ENCODE assay signal across 9 cellular contexts in the genomic region with DNA sequence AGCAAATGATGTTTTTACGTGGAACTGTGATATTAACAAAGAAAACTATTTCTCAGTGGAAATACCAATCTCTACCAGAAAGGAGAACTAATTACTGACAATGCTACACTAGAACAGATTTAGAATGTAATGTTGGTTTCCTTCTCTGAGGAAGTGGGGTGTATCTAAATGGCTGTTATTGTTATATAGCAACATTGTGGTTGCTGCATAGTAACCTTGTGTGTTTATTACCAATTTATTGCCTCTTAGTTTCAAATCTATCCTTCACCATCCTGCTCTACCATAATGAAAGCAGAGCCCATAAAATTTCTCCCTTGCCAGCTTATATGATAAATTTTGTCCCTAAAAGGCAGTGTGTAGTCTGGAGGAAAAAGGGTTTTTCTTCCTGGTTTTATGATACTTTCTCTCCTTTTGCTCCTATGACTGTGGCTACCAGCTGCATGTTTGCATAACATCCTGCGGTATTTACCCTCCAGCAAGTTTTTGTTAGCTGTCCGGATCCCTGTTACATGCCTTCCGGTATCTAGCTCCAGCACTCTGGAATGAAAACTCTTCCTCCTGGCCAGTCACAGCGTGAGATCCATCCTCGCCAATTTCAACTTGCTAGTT. TPM values are rescaled to one million over a fixed set of nuclear protein-coding genes. Genes with fewer than 3 reads are reported as not detected.
DNase-seq lines count a peak whose midpoint lies in the region; ATAC-seq, FAIRE-seq and TF ChIP-seq lines count a peak whose summit lies in the region.
"Had no signal": no experiment of that assay in that cellular context is flagged by ENCODE, and none has a peak within 500 bp of the region (broad histone marks: within the 10 kb centered on the region; RNA-seq: fewer than 3 reads in every experiment).

No MANE protein-coding gene starts in this region.

- H3K9me3 ChIP-seq in GM12878 (replicated peaks; ENCODE audit: control insufficient read depth, insufficient read depth, low read length), result no peaks in the 10 kb centered on the region; the same call in 2 of the 3 replicates
- H3K9me3 ChIP-seq in lung (ENCODE audit: control insufficient read depth in 2 of 2, insufficient read depth in 1 of 2, low read length in 1 of 2), result no peaks in the 10 kb centered on the region

- RAD21 ChIA-PET in GM12878 (lab: Charles Lee; ENCODE audit: unreplicated experiment), result interaction anchor here (6.7 kb wide), 1 partner anchor 30 kb away, joined by 75 read pairs; no protein-coding TSS in a partner anchor

- H3K4me1 ChIP-seq in GM12878 (ENCODE audit: control insufficient read depth, insufficient read depth, low read length) (peaks cover 9% of the 10 kb centered on the region; the same call in 1 of the 2 replicates), lung (ENCODE audit: control insufficient read depth in 2 of 2, insufficient read depth in 2 of 2, low read length in 2 of 2) (peaks cover 0 to 1% of the 10 kb centered on the region in 2 donors)

- WGBS in GM12878 (ENCODE audit: insufficient coverage, insufficient replicate concordance, low lambda C conversion rate, missing lambda C conversion rate), result 20% methylated on average over 6 of the region's 6 CpGs
- WGBS in lung, 2 donors, result 10 to 17% methylated on average over 6 of the region's 6 CpGs

- SMC1A ChIA-PET in GM12878 (lab: Charles Lee; ENCODE audit: uncharacterized antibody, unreplicated experiment), result interaction anchor here (1.0 to 4.1 kb wide), 3 partner anchors 10 to 30 kb away, joined by 4 to 41 read pairs (median 5); no protein-coding TSS in a partner anchor

- H3K4me3 ChIP-seq in HFF-Myc (replicated peaks; ENCODE audit: low read depth, low read length), result no peak overlapping the region
- no peak overlapping the region for H3K4me3 ChIP-seq in GM12878
- H3K4me3 ChIP-seq in lung, result no peak overlapping the region

- H3K4me2 ChIP-seq in GM12878 (ENCODE audit: control insufficient read depth, insufficient read depth), result peak overlapping the region; percentile 56

- intact Hi-C loops in GM12878 (cut with micrococcal nuclease; ENCODE audit: unreplicated experiment), result loop anchor here (1.0 to 10.0 kb wide), 2 partner anchors 31 to 279 kb away; a partner anchor contains a TSS

- FAIRE-seq in GM12878 (lab: Jason Lieb, UNC), result peak; percentile 72

- CTCF ChIA-PET in GM12878 (lab: Yijun Ruan, JAX), result interaction anchor here (1.5 to 2.0 kb wide), 3 partner anchors 16 to 31 kb away, joined by 5 to 7 read pairs (median 6); no protein-coding TSS in a partner anchor

- H2AFZ ChIP-seq in GM12878 (ENCODE audit: control insufficient read depth, low read depth, low read length), result peak overlapping the region; percentile 59

- H4K20me1 ChIP-seq in GM12878 (ENCODE audit: control insufficient read depth, insufficient read depth), result no peaks in the 10 kb centered on the region

- no peak for TF ChIP-seq POLR2A in GM12878 (IDR thresholded peaks at IDR 0.05; ENCODE audit: low read depth, low read length)

- no peaks in the 10 kb centered on the region for H3K79me2 ChIP-seq in GM12878 (ENCODE audit: control insufficient read depth, insufficient read depth, low read length)

- in situ Hi-C loops in GM13977 (cut with MboI; ENCODE audit: low pct_unique_long_range_greater_than_20kb, low sequenced_read_pairs, unreplicated experiment) (no loop called here), GM12878 (cut with MboI) (no loop called here)

- no TSS peak for BruUV-seq in GM12878 (replicated peaks; lab: Mats Ljungman, UMichigan)

- TF ChIP-seq EP300 in GM12878 (IDR thresholded peaks at IDR 0.05; ENCODE audit: borderline replicate concordance in 1 of 2, control insufficient read depth in 1 of 2, low read depth in 2 of 2, low read length in 2 of 2), result peak; percentile 91 to 95

- POLR2A ChIA-PET in GM12878 (lab: Charles Lee), result interaction anchor here (3.2 kb wide), 1 partner anchor 30 kb away, joined by 20 read pairs; no protein-coding TSS in a partner anchor

- ATAC-seq in GM12878 (peak; percentile 83), lung (ENCODE audit: insufficient read depth, low FRiP score) (peak; percentile 43)

- TF ChIP-seq RAD21 in GM12878 (IDR thresholded peaks at IDR 0.05; ENCODE audit: insufficient read depth, low read depth, low read length), result no peak

- H3K36me3 ChIP-seq in GM12878 (ENCODE audit: control insufficient read depth in 2 of 2, insufficient read depth in 2 of 2, low read length in 1 of 2), result no peaks in the 10 kb centered on the region
- no peaks in the 10 kb centered on the region for H3K36me3 ChIP-seq in lung (ENCODE audit: control insufficient read depth in 2 of 2, insufficient read depth in 2 of 2, low read length in 2 of 2)

- H3K27me3 ChIP-seq in GM12878 (replicated peaks in 1 of 2; ENCODE audit: control insufficient read depth in 2 of 2, insufficient read depth in 2 of 2, low read length in 1 of 2) (no peaks in the 10 kb centered on the region), lung (ENCODE audit: control insufficient read depth, insufficient read depth) (no peaks in the 10 kb centered on the region)

- H3K9ac ChIP-seq in GM12878 (ENCODE audit: control insufficient read depth, insufficient read depth, low read length), result no peak overlapping the region

- H3K27ac ChIP-seq in GM12878 (ENCODE audit: control insufficient read depth, insufficient read depth) (peak overlapping the region; percentile 53; the same call in 1 of the 2 replicates), lung (ENCODE audit: low read depth in 1 of 2, low read length in 1 of 2) (peak overlapping the region in 1 of 2 donors; percentile 70)

- TF ChIP-seq CTCF in GM13977 (IDR thresholded peaks at IDR 0.05; ENCODE audit: extremely low read depth, insufficient read depth, missing control alignments), result no peak
- TF ChIP-seq CTCF in HFF-Myc (IDR thresholded peaks at IDR 0.05; ENCODE audit: low read depth, low read length, missing control alignments), result no peak
- TF ChIP-seq CTCF in GM12878 (IDR thresholded peaks at IDR 0.05 in 2 of 3, conservative IDR thresholded peaks at IDR 0.05 in 1 of 3; ENCODE audit: control insufficient read depth in 2 of 3, extremely low read depth in 1 of 3, insufficient read depth in 1 of 3, low read depth in 3 of 3, low read length in 3 of 3), result no peak
- TF ChIP-seq CTCF in lung (IDR thresholded peaks at IDR 0.05; ENCODE audit: control extremely low read depth, extremely low read depth), result no peak

- DNase-seq in GM13977 (ENCODE audit: low spot score) (peak; percentile 12), HFF-Myc (ENCODE audit: extremely low read depth, low read depth) (peak; percentile 79), NAMALWA (ENCODE audit: low spot score) (peak; percentile 81), GM12878 (ENCODE audit: low read depth, low spot score) (peak; percentile 60), lung (ENCODE audit: low spot score) (no peak), NCI-H187 (lab: John Stamatoyannopoulos, UW) (no peak), NCI-H2227 (lab: John Stamatoyannopoulos, UW; ENCODE audit: unreplicated experiment) (no peak)
- no peak for DNase-seq in activated CD4-positive, CD25-positive, alpha-beta regulatory T cell treated with anti-CD3 and anti-CD28 coated beads, Interleukin-2, amount 50 U/mL, for 72 hours

RNA-seq across cellular contexts. Expression of a gene that starts 5.7 kb away (rescaled TPM):
- total RNA-seq in GM12878 (2013; cell fraction: nucleolus; rRNA removed), result not detected in 2 replicates
- 0.96 and 1.6 TPM in 2 replicates for total RNA-seq in GM12878 (2014; rRNA removed)
- total RNA-seq in GM12878 (2014; rRNA removed; fragmentation: Illumina TruSeq; extraction: Trizol), result 1.0 and 2.4 TPM in 2 replicates
- total RNA-seq in GM12878 (2021), result 0.64 and 1.2 TPM in 2 replicates
- polyA plus RNA-seq in GM12878 (2011; ENCODE audit: low read depth), result not detected
- polyA plus RNA-seq in GM12878 (2011; rRNA removed), result 0.24 and 0.31 TPM in 2 replicates
- 0.04 and 0.15 TPM in 2 replicates for polyA plus RNA-seq in GM12878 (2011; cell fraction: cytosol; rRNA removed)
- 0.28 and 0.33 TPM in 2 replicates for polyA plus RNA-seq in GM12878 (2011; cell fraction: nucleus; rRNA removed)
- polyA plus RNA-seq in GM12878 (2012), result 0.08 and 0.16 TPM in 2 replicates
- 1.9 and 2.8 TPM in 2 replicates for polyA plus RNA-seq in GM12878 (2014; fragmentation: Illumina TruSeq; extraction: Trizol)
- 1 to 10 TPM in 1 of 2 experiments, under 1 TPM in 1; 0.88 to 1.5 TPM for polyA plus RNA-seq in GM12878 (2014; fragmentation: Nextera tagmentation; extraction: Ambion mirVana)
- polyA plus RNA-seq in GM12878 (2014; rRNA removed), result 0.61 and 2.0 TPM in 2 replicates
- under 1 TPM; 0.27 to 0.28 TPM for polyA plus RNA-seq in GM12878 (2016; fragmentation: Nextera tagmentation; extraction: Ambion mirVana)
- polyA minus RNA-seq in GM12878 (2011; rRNA and poly(A)+ RNA removed), result 0.26 TPM in 1 of 2 replicates, not detected in the other
- 1.8 TPM in 1 of 2 replicates, not detected in the other for polyA minus RNA-seq in GM12878 (2011; cell fraction: cytosol; rRNA and poly(A)+ RNA removed)
- polyA minus RNA-seq in GM12878 (2011; cell fraction: nucleus; rRNA and poly(A)+ RNA removed), result not detected in 2 replicates
- total RNA-seq in lung, result 1 to 10 TPM; 1.6 to 2.9 TPM
- polyA plus RNA-seq in lung, result 1 to 10 TPM; 4.0 to 5.7 TPM

RNA-seq across cellular contexts. Expression of a gene that starts 14.1 kb away (rescaled TPM):
- not detected in 2 replicates for total RNA-seq in GM12878 (2013; cell fraction: nucleolus; rRNA removed)
- total RNA-seq in GM12878 (2014; rRNA removed), result not detected in 2 replicates
- not detected in 2 replicates for total RNA-seq in GM12878 (2014; rRNA removed; fragmentation: Illumina TruSeq; extraction: Trizol)
- total RNA-seq in GM12878 (2021), result not detected in 2 replicates
- polyA plus RNA-seq in GM12878 (2011; ENCODE audit: low read depth), result not detected
- polyA plus RNA-seq in GM12878 (2011; rRNA removed), result not detected in 2 replicates
- polyA plus RNA-seq in GM12878 (2011; cell fraction: cytosol; rRNA removed), result not detected in 2 replicates
- polyA plus RNA-seq in GM12878 (2011; cell fraction: nucleus; rRNA removed), result 0.13 TPM in 1 of 2 replicates, not detected in the other
- not detected in 2 replicates for polyA plus RNA-seq in GM12878 (2012)
- polyA plus RNA-seq in GM12878 (2014; fragmentation: Illumina TruSeq; extraction: Trizol), result 0.07 TPM in 1 of 2 replicates, not detected in the other
- under 1 TPM in 1 of 2 experiments, not detected in 1; 0.34 TPM for polyA plus RNA-seq in GM12878 (2014; fragmentation: Nextera tagmentation; extraction: Ambion mirVana)
- polyA plus RNA-seq in GM12878 (2014; rRNA removed), result not detected in 2 replicates
- not detected for polyA plus RNA-seq in GM12878 (2016; fragmentation: Nextera tagmentation; extraction: Ambion mirVana)
- not detected in 2 replicates for polyA minus RNA-seq in GM12878 (2011; rRNA and poly(A)+ RNA removed)
- polyA minus RNA-seq in GM12878 (2011; cell fraction: cytosol; rRNA and poly(A)+ RNA removed), result not detected in 2 replicates
- polyA minus RNA-seq in GM12878 (2011; cell fraction: nucleus; rRNA and poly(A)+ RNA removed), result 0.24 TPM in 1 of 2 replicates, not detected in the other
- under 1 TPM in 1 of 2 donors, not detected in 1; 0.91 TPM for total RNA-seq in lung
- under 1 TPM in 1 of 2 donors, not detected in 1; 0.45 TPM for polyA plus RNA-seq in lung

RNA-seq across cellular contexts. Expression of a gene that starts 24.9 kb away (rescaled TPM):
- total RNA-seq in GM12878 (2013; cell fraction: nucleolus; rRNA removed), result not detected in 2 replicates
- total RNA-seq in GM12878 (2014; rRNA removed) (0.60 TPM in 1 of 2 replicates, not detected in the other), GM12878 (2014; rRNA removed; fragmentation: Illumina TruSeq; extraction: Trizol) (0.22 TPM in 1 of 2 replicates, not detected in the other), GM12878 (2021) (not detected in 2 replicates), lung (1 to 10 TPM in 1 of 2 donors, not detected in 1; 2.6 TPM)
- polyA plus RNA-seq in GM12878 (2011; ENCODE audit: low read depth), result not detected
- polyA plus RNA-seq in GM12878 (2011; rRNA removed) (not detected in 2 replicates), GM12878 (2014; fragmentation: Illumina TruSeq; extraction: Trizol) (0.09 TPM in 1 of 2 replicates, not detected in the other), GM12878 (2014; fragmentation: Nextera tagmentation; extraction: Ambion mirVana) (under 1 TPM in 1 of 2 experiments, not detected in 1; 0.09 TPM), GM12878 (2014; rRNA removed) (not detected in 2 replicates), GM12878 (2016; fragmentation: Nextera tagmentation; extraction: Ambion mirVana) (not detected), lung (under 1 TPM; 0.22 to 0.44 TPM)
- polyA plus RNA-seq in GM12878 (2011; cell fraction: cytosol; rRNA removed), result not detected in 2 replicates
- polyA plus RNA-seq in GM12878 (2011; cell fraction: nucleus; rRNA removed), result not detected in 2 replicates
- not detected in 2 replicates for polyA plus RNA-seq in GM12878 (2012)
- polyA minus RNA-seq in GM12878 (2011; rRNA and poly(A)+ RNA removed), result not detected in 2 replicates
- polyA minus RNA-seq in GM12878 (2011; cell fraction: cytosol; rRNA and poly(A)+ RNA removed), result not detected in 2 replicates
- polyA minus RNA-seq in GM12878 (2011; cell fraction: nucleus; rRNA and poly(A)+ RNA removed), result not detected in 2 replicates
- total RNA-seq: subcutaneous adipose tissue had no signal

RNA-seq across cellular contexts. Expression of a gene that starts 40.3 kb away (rescaled TPM):
- 0.54 and 1.2 TPM in 2 replicates for total RNA-seq in GM12878 (2013; cell fraction: nucleolus; rRNA removed)
- total RNA-seq in GM12878 (2014; rRNA removed) (not detected in 2 replicates), GM12878 (2014; rRNA removed; fragmentation: Illumina TruSeq; extraction: Trizol) (0.40 TPM in 1 of 2 replicates, not detected in the other), GM12878 (2021) (0.43 TPM in 1 of 2 replicates, not detected in the other), lung (under 1 TPM in 1 of 2 donors, not detected in 1; 0.71 TPM)
- polyA plus RNA-seq in GM12878 (2011; ENCODE audit: low read depth), result not detected
- polyA plus RNA-seq in GM12878 (2011; rRNA removed) (0.19 TPM in 1 of 2 replicates, not detected in the other), GM12878 (2014; fragmentation: Illumina TruSeq; extraction: Trizol) (0.15 and 0.51 TPM in 2 replicates), GM12878 (2014; fragmentation: Nextera tagmentation; extraction: Ambion mirVana) (under 1 TPM; 0.16 to 0.20 TPM), GM12878 (2014; rRNA removed) (not detected in 2 replicates), GM12878 (2016; fragmentation: Nextera tagmentation; extraction: Ambion mirVana) (under 1 TPM in 1 of 2 experiments, not detected in 1; 0.35 TPM), lung (under 1 TPM; 0.22 to 0.55 TPM)
- polyA plus RNA-seq in GM12878 (2011; cell fraction: cytosol; rRNA removed), result not detected in 2 replicates
- polyA plus RNA-seq in GM12878 (2011; cell fraction: nucleus; rRNA removed), result 0.10 and 0.12 TPM in 2 replicates
- polyA plus RNA-seq in GM12878 (2012), result not detected in 2 replicates
- polyA minus RNA-seq in GM12878 (2011; rRNA and poly(A)+ RNA removed), result not detected in 2 replicates
- 3.4 and 5.5 TPM in 2 replicates for polyA minus RNA-seq in GM12878 (2011; cell fraction: cytosol; rRNA and poly(A)+ RNA removed)
- not detected in 2 replicates for polyA minus RNA-seq in GM12878 (2011; cell fraction: nucleus; rRNA and poly(A)+ RNA removed)

RNA-seq across cellular contexts. Expression of a gene that starts 57.7 kb away (rescaled TPM):
- 1.3 TPM in 1 of 2 replicates, not detected in the other for total RNA-seq in GM12878 (2013; cell fraction: nucleolus; rRNA removed)
- 0.11 TPM in 2 replicates for total RNA-seq in GM12878 (2014; rRNA removed)
- total RNA-seq in GM12878 (2014; rRNA removed; fragmentation: Illumina TruSeq; extraction: Trizol), result 0.09 and 0.55 TPM in 2 replicates
- not detected in 2 replicates for total RNA-seq in GM12878 (2021)
- not detected for polyA plus RNA-seq in GM12878 (2011; ENCODE audit: low read depth)
- 0.04 and 0.20 TPM in 2 replicates for polyA plus RNA-seq in GM12878 (2011; rRNA removed)
- not detected in 2 replicates for polyA plus RNA-seq in GM12878 (2011; cell fraction: cytosol; rRNA removed)
- polyA plus RNA-seq in GM12878 (2011; cell fraction: nucleus; rRNA removed), result not detected in 2 replicates
- 0.13 TPM in 1 of 2 replicates, not detected in the other for polyA plus RNA-seq in GM12878 (2012)
- polyA plus RNA-seq in GM12878 (2014; fragmentation: Illumina TruSeq; extraction: Trizol), result 0.17 and 0.56 TPM in 2 replicates
- polyA plus RNA-seq in GM12878 (2014; fragmentation: Nextera tagmentation; extraction: Ambion mirVana), result under 1 TPM; 0.15 to 0.60 TPM
- polyA plus RNA-seq in GM12878 (2014; rRNA removed), result 0.05 and 0.33 TPM in 2 replicates
- polyA plus RNA-seq in GM12878 (2016; fragmentation: Nextera tagmentation; extraction: Ambion mirVana), result under 1 TPM; 0.23 to 0.25 TPM
- polyA minus RNA-seq in GM12878 (2011; rRNA and poly(A)+ RNA removed), result not detected in 2 replicates
- polyA minus RNA-seq in GM12878 (2011; cell fraction: cytosol; rRNA and poly(A)+ RNA removed), result not detected in 2 replicates
- 0.48 TPM in 1 of 2 replicates, not detected in the other for polyA minus RNA-seq in GM12878 (2011; cell fraction: nucleus; rRNA and poly(A)+ RNA removed)
- 1 to 10 TPM in 1 of 2 donors, under 1 TPM in 1; 0.49 to 2.5 TPM for total RNA-seq in lung
- polyA plus RNA-seq in lung, result 1 to 10 TPM; 1.1 to 1.3 TPM

Comparison
In these comparisons a context has a peak if more than half of its experiments do, and no peak if none do; other contexts are left out.
1. DNase-seq: peak in GM13977 (single experiment), HFF-Myc (single experiment), NAMALWA (single experiment) and GM12878 (single experiment); none in lung (single experiment), activated CD4-positive, CD25-positive, alpha-beta regulatory T cell treated with anti-CD3 and anti-CD28 coated beads, Interleukin-2, amount 50 U/mL, for 72 hours (single experiment), NCI-H187 (0 of 2) and NCI-H2227 (single experiment).